Comparison of ENCODE assay signal across 1 cellular context in the genomic region with DNA sequence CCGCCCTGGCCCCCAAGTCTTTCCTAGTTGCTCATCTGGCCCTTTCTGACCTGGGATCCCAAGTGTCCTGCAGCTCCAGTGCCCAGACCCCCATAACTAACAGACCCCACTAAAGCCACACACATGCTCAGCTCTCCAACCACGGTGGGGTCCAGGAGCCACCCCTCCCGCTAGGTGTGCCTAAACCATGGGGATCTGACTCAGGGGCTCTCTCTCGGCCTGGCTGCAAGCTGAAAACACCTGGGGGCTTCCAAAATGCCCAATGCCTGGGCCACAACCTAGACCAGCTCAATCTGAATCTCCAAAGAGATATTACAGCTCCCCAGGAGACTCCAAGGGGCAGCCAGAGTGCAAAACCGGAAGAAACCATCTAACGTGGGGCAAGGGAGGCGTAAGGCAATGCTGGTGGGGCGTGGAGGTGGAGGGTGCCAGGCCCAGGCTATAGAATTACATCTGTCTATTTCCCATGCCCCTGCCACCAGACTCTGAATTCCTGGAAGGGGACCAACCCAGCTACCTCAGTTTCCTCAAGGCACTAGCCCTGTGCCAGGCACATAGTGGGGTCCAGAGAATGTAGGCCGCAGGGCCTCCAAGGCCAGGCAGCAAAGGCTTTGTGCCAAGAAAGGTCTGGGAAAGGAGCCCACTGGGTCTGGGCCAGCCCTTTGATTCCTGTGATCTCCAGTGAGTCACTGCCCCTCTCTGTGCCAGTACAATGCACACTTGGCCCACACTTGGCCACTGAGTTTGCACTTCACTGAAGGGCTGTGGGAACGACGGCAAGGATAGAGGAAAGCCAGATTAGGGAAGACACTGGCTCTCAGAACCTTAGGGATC.
TF ChIP-seq lines count a peak whose summit lies in the region.

No MANE protein-coding gene starts in this region.

TF ChIP-seq in IMR-90, 13 proteins besides CTCF, POLR2A, EP300 and RAD21:
- TF ChIP-seq BHLHE40 (IDR thresholded peaks at IDR 0.05; ENCODE audit: low read depth, low read length): 0 out of 2 replicates have a peak, but pooled peaks have one; percentile 36
- TF ChIP-seq, protein P1, sequence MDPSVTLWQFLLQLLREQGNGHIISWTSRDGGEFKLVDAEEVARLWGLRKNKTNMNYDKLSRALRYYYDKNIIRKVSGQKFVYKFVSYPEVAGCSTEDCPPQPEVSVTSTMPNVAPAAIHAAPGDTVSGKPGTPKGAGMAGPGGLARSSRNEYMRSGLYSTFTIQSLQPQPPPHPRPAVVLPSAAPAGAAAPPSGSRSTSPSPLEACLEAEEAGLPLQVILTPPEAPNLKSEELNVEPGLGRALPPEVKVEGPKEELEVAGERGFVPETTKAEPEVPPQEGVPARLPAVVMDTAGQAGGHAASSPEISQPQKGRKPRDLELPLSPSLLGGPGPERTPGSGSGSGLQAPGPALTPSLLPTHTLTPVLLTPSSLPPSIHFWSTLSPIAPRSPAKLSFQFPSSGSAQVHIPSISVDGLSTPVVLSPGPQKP (IDR thresholded peaks at IDR 0.05; ENCODE audit: borderline replicate concordance, low read depth, low read length): no peak
- TF ChIP-seq CHD1 (IDR thresholded peaks at IDR 0.05; ENCODE audit: low read depth, low read length): no peak
- no peak for TF ChIP-seq MXI1 (IDR thresholded peaks at IDR 0.05; ENCODE audit: borderline replicate concordance, low read depth, low read length)
- no peak for TF ChIP-seq CEBPB (IDR thresholded peaks at IDR 0.05; ENCODE audit: low read depth, low read length)
- TF ChIP-seq SMC3 (IDR thresholded peaks at IDR 0.05; ENCODE audit: low read depth, low read length): no peak; the same call in 1 of the 2 replicates
- no peak for TF ChIP-seq MAFK (IDR thresholded peaks at IDR 0.05; ENCODE audit: low read depth, low read length)
- no peak for TF ChIP-seq RCOR1 (IDR thresholded peaks at IDR 0.05; ENCODE audit: insufficient replicate concordance, low read length)
- TF ChIP-seq FOS (IDR thresholded peaks at IDR 0.05; ENCODE audit: low read depth, low read length): peak; percentile 59
- TF ChIP-seq, protein P2, sequence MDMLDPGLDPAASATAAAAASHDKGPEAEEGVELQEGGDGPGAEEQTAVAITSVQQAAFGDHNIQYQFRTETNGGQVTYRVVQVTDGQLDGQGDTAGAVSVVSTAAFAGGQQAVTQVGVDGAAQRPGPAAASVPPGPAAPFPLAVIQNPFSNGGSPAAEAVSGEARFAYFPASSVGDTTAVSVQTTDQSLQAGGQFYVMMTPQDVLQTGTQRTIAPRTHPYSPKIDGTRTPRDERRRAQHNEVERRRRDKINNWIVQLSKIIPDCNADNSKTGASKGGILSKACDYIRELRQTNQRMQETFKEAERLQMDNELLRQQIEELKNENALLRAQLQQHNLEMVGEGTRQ (IDR thresholded peaks at IDR 0.05; ENCODE audit: low read depth, low read length): no peak
- no peak for TF ChIP-seq MAZ (IDR thresholded peaks at IDR 0.05; ENCODE audit: borderline replicate concordance, low read depth, low read length)
- no peak for TF ChIP-seq NFE2L2 (IDR thresholded peaks at IDR 0.05; ENCODE audit: low read depth, low read length)
- no peak for TF ChIP-seq RFX5 (IDR thresholded peaks at IDR 0.05; ENCODE audit: low read depth, low read length)
TF ChIP-seq in IMR-90: peak in this region for 2.
